In the genomic region with DNA sequence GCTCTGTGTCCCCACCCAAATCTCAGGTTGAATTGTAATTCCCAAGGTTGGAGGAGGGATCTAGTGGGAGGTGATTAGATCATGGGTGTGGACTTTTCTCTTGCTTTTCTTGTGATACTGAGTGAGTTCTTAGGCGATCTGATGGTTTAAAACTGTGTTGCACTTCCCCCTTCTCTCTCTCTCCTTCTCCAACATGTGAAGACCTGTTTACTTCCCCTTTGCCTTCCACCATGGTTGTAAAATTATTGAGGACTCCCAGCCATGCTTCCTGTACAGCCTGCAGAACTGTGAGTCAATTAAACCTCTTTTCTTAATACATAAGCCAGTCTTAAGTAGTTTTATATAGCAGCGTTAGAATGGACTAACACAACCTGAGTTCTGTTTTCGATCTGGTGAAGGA, we compare ENCODE assay signal across 22 cellular contexts.
"Had no signal": no experiment of that assay in that cellular context is flagged by ENCODE, and none has a peak within 500 bp of the region (broad histone marks: within the 10 kb centered on the region; RNA-seq: fewer than 3 reads in every experiment).

No MANE protein-coding gene starts in this region.

- ATAC-seq: activated CD8-positive, alpha-beta memory T cell treated with anti-CD3 and anti-CD28 coated beads, Interleukin-2, amount 10 ng/mL, durations not matched to agents 7 days and 5 days; activated CD8-positive, alpha-beta T cell treated with anti-CD3 and anti-CD28 coated beads, Interleukin-2, amount 10 ng/mL, durations not matched to agents 7 days and 5 days; activated naive CD8-positive, alpha-beta T cell treated with anti-CD3 and anti-CD28 coated beads, Interleukin-2, amount 50 U/mL, for 24 hours; esophagus mucosa; foreskin keratinocyte; heart left ventricle; right lobe of liver had no signal

- H3K4me3 Mint-ChIP-seq: activated B cell treated with CpG ODN at 0.5 μM for 24 hours; activated CD8-positive, alpha-beta memory T cell treated with anti-CD3 and anti-CD28 coated beads, Interleukin-2, amount 10 ng/mL, durations not matched to agents 7 days and 5 days; activated CD8-positive, alpha-beta T cell treated with anti-CD3 and anti-CD28 coated beads, Interleukin-2, amount 10 ng/mL, durations not matched to agents 7 days and 5 days; activated naive CD4-positive, alpha-beta T cell treated with anti-CD3 and anti-CD28 coated beads, Interleukin-2, amount 50 U/mL, for 24 hours; activated naive CD8-positive, alpha-beta T cell treated with anti-CD3 and anti-CD28 coated beads, Interleukin-2, amount 50 U/mL, for 24 hours; endodermal cell; mesothelial cell of epicardium; naive B cell; nephron progenitor cell; stimulated activated naive CD8-positive, alpha-beta T cell treated with anti-CD3 and anti-CD28 coated beads, Interleukin-15, Interleukin-2, amounts not matched to agents 100 ng/mL and 50 ng/mL, for 24 hours had no signal

- H3K4me1 Mint-ChIP-seq: activated B cell treated with CpG ODN at 0.5 μM for 24 hours; activated CD8-positive, alpha-beta memory T cell treated with anti-CD3 and anti-CD28 coated beads, Interleukin-2, amount 10 ng/mL, durations not matched to agents 7 days and 5 days; activated naive CD4-positive, alpha-beta T cell treated with anti-CD3 and anti-CD28 coated beads, Interleukin-2, amount 50 U/mL, for 24 hours; activated naive CD8-positive, alpha-beta T cell treated with anti-CD3 and anti-CD28 coated beads, Interleukin-2, amount 50 U/mL, for 24 hours; endodermal cell; mesothelial cell of epicardium; naive B cell; nephron progenitor cell had no signal

- H3K27ac Mint-ChIP-seq: activated B cell treated with CpG ODN at 0.5 μM for 24 hours; activated CD8-positive, alpha-beta memory T cell treated with anti-CD3 and anti-CD28 coated beads, Interleukin-2, amount 10 ng/mL, durations not matched to agents 7 days and 5 days; activated CD8-positive, alpha-beta T cell treated with anti-CD3 and anti-CD28 coated beads, Interleukin-2, amount 10 ng/mL, durations not matched to agents 7 days and 5 days; activated naive CD4-positive, alpha-beta T cell treated with anti-CD3 and anti-CD28 coated beads, Interleukin-2, amount 50 U/mL, for 24 hours; activated naive CD8-positive, alpha-beta T cell treated with anti-CD3 and anti-CD28 coated beads, Interleukin-2, amount 50 U/mL, for 24 hours; activated T-helper 2 cell treated with anti-CD3 and anti-CD28 coated beads, Interferon-gamma antibody, Interleukin-2, Interleukin-4, amounts not matched to agents 10 μg/mL and 5 μg/mL and 100 μg/mL, durations not matched to agents 14 hours and 24 hours and 36 hours; endodermal cell; mesothelial cell of epicardium; naive B cell; nephron progenitor cell; progenitor cell of endocrine pancreas; stimulated activated naive CD8-positive, alpha-beta T cell treated with anti-CD3 and anti-CD28 coated beads, Interleukin-15, Interleukin-2, amounts not matched to agents 100 ng/mL and 50 ng/mL, for 24 hours had no signal

- DNase-seq: activated B cell treated with CpG ODN at 0.5 μM for 24 hours; activated CD4-positive, alpha-beta T cell treated with anti-CD3 and anti-CD28 coated beads, Interleukin-2, amount 50 U/mL, for 1 hour; activated CD8-positive, alpha-beta memory T cell treated with anti-CD3 and anti-CD28 coated beads, Interleukin-2, amount 10 ng/mL, durations not matched to agents 7 days and 5 days; activated CD8-positive, alpha-beta T cell treated with anti-CD3 and anti-CD28 coated beads, Interleukin-2, amount 10 ng/mL, durations not matched to agents 7 days and 5 days; activated naive CD8-positive, alpha-beta T cell treated with anti-CD3 and anti-CD28 coated beads, Interleukin-2, amount 50 U/mL, for 24 hours; activated T-cell treated with anti-CD3 and anti-CD28 coated beads, Interleukin-2, amount 50 U/mL, for 48 hours; central memory CD4-positive, alpha-beta T cell; endodermal cell; foreskin keratinocyte; heart left ventricle; naive B cell; nephron progenitor cell; ovary; right lobe of liver; stimulated activated CD4-positive, alpha-beta T cell treated with anti-CD3 and anti-CD28 coated beads, Interleukin-2, amount 100 ng/mL, for 48 hours; trophoblast cell had no signal

- H3K27me3 Mint-ChIP-seq: activated B cell treated with CpG ODN at 0.5 μM for 24 hours; activated CD8-positive, alpha-beta memory T cell treated with anti-CD3 and anti-CD28 coated beads, Interleukin-2, amount 10 ng/mL, durations not matched to agents 7 days and 5 days; activated naive CD4-positive, alpha-beta T cell treated with anti-CD3 and anti-CD28 coated beads, Interleukin-2, amount 50 U/mL, for 24 hours; activated naive CD8-positive, alpha-beta T cell treated with anti-CD3 and anti-CD28 coated beads, Interleukin-2, amount 50 U/mL, for 24 hours; naive B cell; progenitor cell of endocrine pancreas; stimulated activated naive CD8-positive, alpha-beta T cell treated with anti-CD3 and anti-CD28 coated beads, Interleukin-15, Interleukin-2, amounts not matched to agents 100 ng/mL and 50 ng/mL, for 24 hours had no signal

- H3K9me3 Mint-ChIP-seq: activated naive CD4-positive, alpha-beta T cell treated with anti-CD3 and anti-CD28 coated beads, Interleukin-2, amount 50 U/mL, for 24 hours; endodermal cell; nephron progenitor cell; stimulated activated naive CD8-positive, alpha-beta T cell treated with anti-CD3 and anti-CD28 coated beads, Interleukin-15, Interleukin-2, amounts not matched to agents 100 ng/mL and 50 ng/mL, for 24 hours had no signal

- H3K36me3 Mint-ChIP-seq: activated CD8-positive, alpha-beta memory T cell treated with anti-CD3 and anti-CD28 coated beads, Interleukin-2, amount 10 ng/mL, durations not matched to agents 7 days and 5 days; activated naive CD4-positive, alpha-beta T cell treated with anti-CD3 and anti-CD28 coated beads, Interleukin-2, amount 50 U/mL, for 24 hours; mesothelial cell of epicardium; naive B cell had no signal
